ENCODE assay signal across 8 cellular contexts in the genomic region with DNA sequence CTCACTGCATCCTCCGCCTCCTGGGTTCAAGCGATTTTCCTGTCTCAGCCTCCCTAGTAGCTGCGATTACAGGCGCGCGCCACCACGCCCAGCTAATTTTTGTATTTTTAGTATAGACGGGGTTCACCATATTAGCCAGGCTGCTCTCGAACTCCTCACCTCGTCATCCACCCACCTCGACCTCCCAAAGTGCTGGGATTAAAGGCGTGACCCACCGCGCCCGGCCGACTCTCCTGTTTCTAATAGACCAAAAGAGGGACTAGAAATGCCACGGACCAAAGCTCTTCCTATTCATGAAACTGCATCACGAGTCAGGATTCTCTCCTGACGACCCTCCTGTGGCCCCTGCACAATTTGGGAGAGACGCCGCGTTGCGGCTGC. TPM values are rescaled to one million over a fixed set of nuclear protein-coding genes. Genes with fewer than 3 reads are reported as not detected.
DNase-seq lines count a peak whose midpoint lies in the region; ATAC-seq and TF ChIP-seq lines count a peak whose summit lies in the region.

No MANE protein-coding gene starts in this region.

- POLR2A ChIA-PET in CD8-positive, alpha-beta T cell (lab: Charles Lee) = interaction anchor here (0.5 to 4.9 kb wide), 14 partner anchors 9 to 1060 kb away, joined by 3 to 49 read pairs (median 5); a partner anchor contains a TSS

- H3K4me1 ChIP-seq in CD8-positive, alpha-beta T cell (ENCODE audit: insufficient read depth, low read length) = peaks cover 9% of the 10 kb centered on the region
- H3K4me1 ChIP-seq in neuron (ENCODE audit: insufficient read depth, low read length) = peaks cover 5% of the 10 kb centered on the region

- peaks cover 40% of the 10 kb centered on the region for H3K4me1 Mint-ChIP-seq in CD8-positive, alpha-beta T cell (ENCODE audit: low read depth)
- peaks cover 23 to 29% of the 10 kb centered on the region in 2 donors for H3K4me1 Mint-ChIP-seq in effector memory CD8-positive, alpha-beta T cell (ENCODE audit: low read depth in 2 of 2)

- H3K27ac ChIP-seq in CD8-positive, alpha-beta T cell (ENCODE audit: low read depth, low read length) = peak overlapping the region; percentile 84

- H3K36me3 ChIP-seq in CD8-positive, alpha-beta T cell (ENCODE audit: insufficient read depth, low read length) = no peaks in the 10 kb centered on the region
- peaks cover 32% of the 10 kb centered on the region for H3K36me3 ChIP-seq in neuron (ENCODE audit: insufficient read depth, low read length)

- no peaks in the 10 kb centered on the region for H3K9me3 Mint-ChIP-seq in CD8-positive, alpha-beta T cell
- no peaks in the 10 kb centered on the region for H3K9me3 Mint-ChIP-seq in effector memory CD8-positive, alpha-beta T cell

- no peak for DNase-seq in CD8-positive, alpha-beta T cell
- DNase-seq in NCI-H2029 treated with DMSO at 0.1 percent for 48 hours (lab: John Stamatoyannopoulos, UW) = peak; percentile 34
- DNase-seq in effector memory CD8-positive, alpha-beta T cell = peak in 1 of 3 experiments; percentile 8
- DNase-seq in NCI-H1092 treated with DMSO at 0.1 percent for 48 hours (lab: John Stamatoyannopoulos, UW) = no peak
- no peak for DNase-seq in stimulated activated naive CD4-positive, alpha-beta T cell (lab: John Stamatoyannopoulos, UW)
- no peak for DNase-seq in GM03348 (ENCODE audit: low spot score)

- intact Hi-C loops in CD8-positive, alpha-beta T cell (cut with DNase I, micrococcal nuclease) = loop anchor here (5.0 to 10.0 kb wide), 6 partner anchors 68 to 1559 kb away; a partner anchor contains a TSS

- no peaks in the 10 kb centered on the region for H3K9me3 ChIP-seq in CD8-positive, alpha-beta T cell (ENCODE audit: low read length)
- peaks cover 23% of the 10 kb centered on the region for H3K9me3 ChIP-seq in neuron (ENCODE audit: low read length)

- H3K4me3 ChIP-seq in CD8-positive, alpha-beta T cell (ENCODE audit: low read depth, low read length) = peak overlapping the region; percentile 85
- peak overlapping the region; percentile 91 for H3K4me3 ChIP-seq in neuron (ENCODE audit: low read length)

- no peak for TF ChIP-seq CTCF in CD8-positive, alpha-beta T cell (IDR thresholded peaks at IDR 0.05)

- no peaks in the 10 kb centered on the region for H3K27me3 ChIP-seq in CD8-positive, alpha-beta T cell (ENCODE audit: insufficient read depth, low read length)
- no peaks in the 10 kb centered on the region for H3K27me3 ChIP-seq in neuron (ENCODE audit: insufficient read depth, low read length)

- peak overlapping the region; percentile 97 for H3K27ac Mint-ChIP-seq in CD8-positive, alpha-beta T cell
- H3K27ac Mint-ChIP-seq in effector memory CD8-positive, alpha-beta T cell = peak overlapping the region; percentile 97 to 100

- H3K4me3 Mint-ChIP-seq in CD8-positive, alpha-beta T cell = peak overlapping the region; percentile 98
- peak overlapping the region; percentile 95 to 100 for H3K4me3 Mint-ChIP-seq in effector memory CD8-positive, alpha-beta T cell

- no peaks in the 10 kb centered on the region for H3K27me3 Mint-ChIP-seq in CD8-positive, alpha-beta T cell (ENCODE audit: low read depth)
- no peaks in the 10 kb centered on the region for H3K27me3 Mint-ChIP-seq in effector memory CD8-positive, alpha-beta T cell

- ATAC-seq in CD8-positive, alpha-beta T cell = no peak
- no peak for ATAC-seq in effector memory CD8-positive, alpha-beta T cell (replicated peaks)
- no peak for ATAC-seq in GM21529 (IDR thresholded peaks at IDR 0.05; ENCODE audit: unreplicated experiment)

- peak overlapping the region; percentile 33 for H2AFZ ChIP-seq in neuron (ENCODE audit: low read depth, low read length)

- peaks cover 35% of the 10 kb centered on the region for H3K36me3 Mint-ChIP-seq in CD8-positive, alpha-beta T cell
- H3K36me3 Mint-ChIP-seq in effector memory CD8-positive, alpha-beta T cell (ENCODE audit: insufficient read depth) = peaks cover 24% of the 10 kb centered on the region

- CTCF ChIA-PET in CD8-positive, alpha-beta T cell (lab: Charles Lee) = interaction anchor here (0.8 to 2.0 kb wide), 3 partner anchors 8 to 67 kb away, joined by 3 to 8 read pairs (median 5); a partner anchor contains a TSS

RNA-seq across cellular contexts. Expression of a gene that starts 0.6 kb away (rescaled TPM):
- total RNA-seq in CD8-positive, alpha-beta T cell = 10 to 100 TPM; 29.9 to 31.8 TPM
